Comparison of ENCODE assay signal across 8 cellular contexts in genomic region chr4:16264798-16265197, GRCh38. TPM values are rescaled to one million over a fixed set of nuclear protein-coding genes. Genes with fewer than 3 reads are reported as not detected.
DNase-seq lines count a peak whose midpoint lies in the region; ATAC-seq and TF ChIP-seq lines count a peak whose summit lies in the region.

No MANE protein-coding gene starts in this region.

- no peak overlapping the region for H3K4me2 ChIP-seq in hepatocyte

- no peak overlapping the region for H3K4me3 ChIP-seq in hepatocyte
- no peak overlapping the region for H3K4me3 ChIP-seq in testis

- H3K27ac Mint-ChIP-seq in activated T-helper 2 cell treated with anti-CD3 and anti-CD28 coated beads, Interferon-gamma antibody, Interleukin-2, Interleukin-4, amounts not matched to agents 10 μg/mL and 5 μg/mL and 100 μg/mL, durations not matched to agents 14 hours and 24 hours and 36 hours = no peak overlapping the region

- H3K27ac ChIP-seq in hepatocyte = no peak overlapping the region
- H3K27ac ChIP-seq in testis = no peak overlapping the region

- DNase-seq in EH (ENCODE audit: low read depth) (peak; percentile 59), NCI-H2029 treated with DMSO at 0.1 percent for 48 hours (lab: John Stamatoyannopoulos, UW) (peak; percentile 48), amniotic stem cell (lab: John Stamatoyannopoulos, UW) (peak; percentile 11), hepatocyte (ENCODE audit: low spot score) (peak; percentile 51), testis (no peak), ecto neural progenitor cell (ENCODE audit: low spot score) (no peak)
- no peak for DNase-seq in activated T-helper 2 cell treated with anti-CD3 and anti-CD28 coated beads, Interferon-gamma antibody, Interleukin-2, Interleukin-4, amounts not matched to agents 10 μg/mL and 5 μg/mL and 100 μg/mL, durations not matched to agents 14 hours and 24 hours and 36 hours (ENCODE audit: low spot score)

- H3K36me3 Mint-ChIP-seq in activated T-helper 2 cell treated with anti-CD3 and anti-CD28 coated beads, Interferon-gamma antibody, Interleukin-2, Interleukin-4, amounts not matched to agents 10 μg/mL and 5 μg/mL and 100 μg/mL, durations not matched to agents 14 hours and 24 hours and 36 hours (ENCODE audit: low read depth) = no peaks in the 10 kb centered on the region

- H3K36me3 ChIP-seq in hepatocyte (replicated peaks; ENCODE audit: insufficient read depth, low read depth) (no peaks in the 10 kb centered on the region), testis (ENCODE audit: low read depth, missing control alignments) (no peaks in the 10 kb centered on the region)

- no peaks in the 10 kb centered on the region for H3K9me2 ChIP-seq in hepatocyte (replicated peaks; ENCODE audit: insufficient read depth)

- H3K27me3 ChIP-seq in hepatocyte = no peaks in the 10 kb centered on the region
- H3K27me3 ChIP-seq in testis = no peaks in the 10 kb centered on the region

- H3K9me3 ChIP-seq in hepatocyte (ENCODE audit: low read depth) = no peaks in the 10 kb centered on the region
- no peaks in the 10 kb centered on the region for H3K9me3 ChIP-seq in testis

- H3K4me1 ChIP-seq in hepatocyte (ENCODE audit: insufficient read depth) = no peaks in the 10 kb centered on the region
- no peaks in the 10 kb centered on the region for H3K4me1 ChIP-seq in testis

- intact Hi-C loops in testis (cut with DNase I; ENCODE audit: low total_unique reads) = loop anchor here (10.0 kb wide), 1 partner anchor 240 kb away; no protein-coding TSS in a partner anchor
- intact Hi-C loops in activated T-helper 2 cell treated with anti-CD3 and anti-CD28 coated beads, Interferon-gamma antibody, Interleukin-2, Interleukin-4, amounts not matched to agents 10 μg/mL and 5 μg/mL and 100 μg/mL, durations not matched to agents 14 hours and 24 hours and 36 hours (cut with micrococcal nuclease) = loop anchor here (1.0 to 10.0 kb wide), 4 partner anchors 37 to 380 kb away; partner anchors contain the start of genes FGFBP2 and TAPT1

- no peaks in the 10 kb centered on the region for H3K79me2 ChIP-seq in hepatocyte

- H4K20me1 ChIP-seq in hepatocyte (ENCODE audit: insufficient read depth, poor library complexity, severe bottlenecking) = no peaks in the 10 kb centered on the region

- H3K4me3 Mint-ChIP-seq in activated T-helper 2 cell treated with anti-CD3 and anti-CD28 coated beads, Interferon-gamma antibody, Interleukin-2, Interleukin-4, amounts not matched to agents 10 μg/mL and 5 μg/mL and 100 μg/mL, durations not matched to agents 14 hours and 24 hours and 36 hours (ENCODE audit: low read depth) = no peak overlapping the region

- H3K27me3 Mint-ChIP-seq in activated T-helper 2 cell treated with anti-CD3 and anti-CD28 coated beads, Interferon-gamma antibody, Interleukin-2, Interleukin-4, amounts not matched to agents 10 μg/mL and 5 μg/mL and 100 μg/mL, durations not matched to agents 14 hours and 24 hours and 36 hours (ENCODE audit: low read depth) = no peaks in the 10 kb centered on the region

- 39% methylated on average over 3 of the region's 3 CpGs for WGBS in hepatocyte (ENCODE audit: low lambda C conversion rate, missing lambda C conversion rate)
- WGBS in testis, 2 donors = 44 to 45% methylated on average over 3 of the region's 3 CpGs

- peak; percentile 74 for ATAC-seq in GM21825 (IDR thresholded peaks at IDR 0.05; ENCODE audit: unreplicated experiment)

- TF ChIP-seq CTCF in hepatocyte (IDR thresholded peaks at IDR 0.05; ENCODE audit: poor library complexity) (peak; percentile 72), testis (IDR thresholded peaks at IDR 0.05) (peak; percentile 30 to 35 (median 30))

- no peaks in the 10 kb centered on the region for H3K9me3 Mint-ChIP-seq in activated T-helper 2 cell treated with anti-CD3 and anti-CD28 coated beads, Interferon-gamma antibody, Interleukin-2, Interleukin-4, amounts not matched to agents 10 μg/mL and 5 μg/mL and 100 μg/mL, durations not matched to agents 14 hours and 24 hours and 36 hours

- H3K4me1 Mint-ChIP-seq in activated T-helper 2 cell treated with anti-CD3 and anti-CD28 coated beads, Interferon-gamma antibody, Interleukin-2, Interleukin-4, amounts not matched to agents 10 μg/mL and 5 μg/mL and 100 μg/mL, durations not matched to agents 14 hours and 24 hours and 36 hours (ENCODE audit: low read depth) = peaks cover 7% of the 10 kb centered on the region

- no peak overlapping the region for H2AFZ ChIP-seq in hepatocyte

- no peak for TF ChIP-seq POLR2A in testis (IDR thresholded peaks at IDR 0.05)

RNA-seq across cellular contexts. Expression of gene TAPT1, which starts 38.5 kb away (rescaled TPM):
- 15.9 and 19.3 TPM in 2 replicates for total RNA-seq in hepatocyte
- polyA plus RNA-seq in hepatocyte = 12.9 and 14.5 TPM in 2 replicates
- total RNA-seq in testis = 10 to 100 TPM; 38.4 to 46.1 TPM
- polyA plus RNA-seq in testis (ENCODE audit: insufficient read depth, low read depth, low replicate concordance) = 117 TPM
- total RNA-seq in activated T-helper 2 cell treated with anti-CD3 and anti-CD28 coated beads, Interferon-gamma antibody, Interleukin-2, Interleukin-4, amounts not matched to agents 10 μg/mL and 5 μg/mL and 100 μg/mL, durations not matched to agents 14 hours and 24 hours and 36 hours = 28.1 and 32.9 TPM in 2 replicates

Comparison
In these comparisons a context has a peak if more than half of its experiments do, and no peak if none do; other contexts are left out.
1. DNase-seq: peak in EH (single experiment), NCI-H2029 treated with DMSO at 0.1 percent for 48 hours (single experiment), amniotic stem cell (single experiment) and hepatocyte (single experiment); none in testis (single experiment), ecto neural progenitor cell (single experiment) and activated T-helper 2 cell treated with anti-CD3 and anti-CD28 coated beads, Interferon-gamma antibody, Interleukin-2, Interleukin-4, amounts not matched to agents 10 μg/mL and 5 μg/mL and 100 μg/mL, durations not matched to agents 14 hours and 24 hours and 36 hours (single experiment).